Comparison of ENCODE assay signal across 15 cellular contexts in genomic region chr19:7199613-7200533, GRCh38.
DNase-seq lines count a peak whose midpoint lies in the region; ATAC-seq and TF ChIP-seq lines count a peak whose summit lies in the region.
"Had no signal": no experiment of that assay in that cellular context is flagged by ENCODE, and none has a peak within 500 bp of the region (broad histone marks: within the 10 kb centered on the region; RNA-seq: fewer than 3 reads in every experiment).

No MANE protein-coding gene starts in this region.

- H3K27ac ChIP-seq in A673 (ENCODE audit: low read depth, low read length, poor library complexity, severe bottlenecking) = no peak overlapping the region
- H3K27ac ChIP-seq in right lobe of liver = peak overlapping the region; percentile 26 to 96 (median 95)
- no peak overlapping the region for H3K27ac ChIP-seq in upper lobe of right lung
- H3K27ac ChIP-seq: cardiac muscle cell, SJSA1 had no signal

- TF ChIP-seq CTCF in A673 (conservative IDR thresholded peaks at IDR 0.05; ENCODE audit: low read depth, low read length) (no peak), right lobe of liver (IDR thresholded peaks at IDR 0.05) (no peak), upper lobe of right lung (IDR thresholded peaks at IDR 0.05) (no peak), GM20000 (IDR thresholded peaks at IDR 0.05; ENCODE audit: extremely low read depth, missing control alignments) (no peak)

- CTCF ChIA-PET in A673 (lab: Charles Lee) = interaction anchor here (0.6 kb wide), 1 partner anchor 43 kb away, joined by 7 read pairs; no protein-coding TSS in a partner anchor

- ATAC-seq in right lobe of liver (peak; percentile 32 to 61 (median 53)), GM18873 (IDR thresholded peaks at IDR 0.05; ENCODE audit: low FRiP score, unreplicated experiment) (no peak), upper lobe of right lung (no peak)
- ATAC-seq: activated CD4-positive, CD25-positive, alpha-beta regulatory T cell treated with anti-CD3 and anti-CD28 coated beads, Interleukin-2, amount 50 U/mL, for 24 hours; naive thymus-derived CD4-positive, alpha-beta T cell had no signal

- H3K9me3 ChIP-seq in A673 (ENCODE audit: low read depth, low read length, poor library complexity, severe bottlenecking) (no peaks in the 10 kb centered on the region), right lobe of liver (no peaks in the 10 kb centered on the region), upper lobe of right lung (no peaks in the 10 kb centered on the region)

- 24% methylated on average over 14 of the region's 14 CpGs for WGBS in right lobe of liver (ENCODE audit: insufficient coverage, low coverage, low lambda C conversion rate, missing lambda C conversion rate)

- POLR2A ChIA-PET in A673 (lab: Charles Lee; ENCODE audit: low non-redundant PET) = no interaction called here

- no TSS peak for BruUV-seq in A673 (replicated peaks; lab: Mats Ljungman, UMichigan)

- TF ChIP-seq POLR2A in right lobe of liver (IDR thresholded peaks at IDR 0.05) = peak; percentile 8

- no peak overlapping the region for H3K4me3 ChIP-seq in A673 (ENCODE audit: low read depth, low read length, poor library complexity, severe bottlenecking)
- H3K4me3 ChIP-seq in right lobe of liver = peak overlapping the region in 1 of 3 donors; percentile 14
- H3K4me3 ChIP-seq in upper lobe of right lung = no peak overlapping the region
- H3K4me3 ChIP-seq: cardiac muscle cell, SJSA1 had no signal

- intact Hi-C loops in A673 (cut with micrococcal nuclease; ENCODE audit: unreplicated experiment) (no loop called here), right lobe of liver (cut with DNase I) (loop anchor here in 1 of 2 donors (10.0 kb wide), 1 partner anchor 95 kb away; the partner anchor contains the start of gene INSR), upper lobe of right lung (cut with DNase I) (loop anchor here (10.0 kb wide), 1 partner anchor 95 kb away; the partner anchor contains the start of gene INSR)

- H3K4me1 ChIP-seq in A673 (ENCODE audit: insufficient read depth, low read length, poor library complexity, severe bottlenecking) (peaks cover 9% of the 10 kb centered on the region), right lobe of liver (peaks cover 8 to 43% (median 21%) of the 10 kb centered on the region in 4 donors), upper lobe of right lung (no peaks in the 10 kb centered on the region)

- DNase-seq in A673 (ENCODE audit: low spot score) = peak; percentile 60
- peak; percentile 43 for DNase-seq in H4 (ENCODE audit: low spot score)
- peak; percentile 81 for DNase-seq in SW480 (ENCODE audit: low spot score)
- DNase-seq in right lobe of liver = peak in 1 of 3 donors; percentile 61
- no peak for DNase-seq in upper lobe of right lung
- DNase-seq in stimulated activated CD8-positive, alpha-beta memory T cell treated with anti-CD3 and anti-CD28 coated beads, Interleukin-4, amount 100 ng/mL, for 48 hours = no peak
- no peak for DNase-seq in GM20000 (ENCODE audit: low spot score)
- DNase-seq: erythroblast; naive thymus-derived CD4-positive, alpha-beta T cell; NCI-H1048; NCI-H524 had no signal

- no peaks in the 10 kb centered on the region for H3K36me3 ChIP-seq in A673 (ENCODE audit: insufficient read depth, low read length, poor library complexity, severe bottlenecking)
- no peaks in the 10 kb centered on the region for H3K36me3 ChIP-seq in right lobe of liver
- no peaks in the 10 kb centered on the region for H3K36me3 ChIP-seq in upper lobe of right lung
- H3K36me3 ChIP-seq: cardiac muscle cell, SJSA1 had no signal

- H3K27me3 ChIP-seq in A673 (replicated peaks; ENCODE audit: insufficient read depth, low read depth, low read length, poor library complexity) = no peaks in the 10 kb centered on the region
- H3K27me3 ChIP-seq in right lobe of liver = no peaks in the 10 kb centered on the region
- no peaks in the 10 kb centered on the region for H3K27me3 ChIP-seq in upper lobe of right lung
- H3K27me3 ChIP-seq: SJSA1 had no signal

Comparison
In these comparisons a context has a peak if more than half of its experiments do, and no peak if none do; other contexts are left out.
1. DNase-seq: peak in A673 (single experiment), H4 (single experiment) and SW480 (single experiment); none in upper lobe of right lung (single experiment), stimulated activated CD8-positive, alpha-beta memory T cell treated with anti-CD3 and anti-CD28 coated beads, Interleukin-4, amount 100 ng/mL, for 48 hours (single experiment) and GM20000 (single experiment).
2. H3K27ac ChIP-seq: peak in right lobe of liver (3 of 3); none in A673 (single experiment) and upper lobe of right lung (single experiment).
3. ATAC-seq: peak in right lobe of liver (4 of 4); none in GM18873 (single experiment) and upper lobe of right lung (single experiment).